Comparison of ENCODE assay signal across 8 cellular contexts in genomic region chr2:120344991-120345975, GRCh38. TPM values are rescaled to one million over a fixed set of nuclear protein-coding genes. Genes with fewer than 3 reads are reported as not detected.
DNase-seq lines count a peak whose midpoint lies in the region; ATAC-seq and TF ChIP-seq lines count a peak whose summit lies in the region.

No MANE protein-coding gene starts in this region.

- peak; percentile 13 for DNase-seq in DMS79 treated with DMSO at 0.1 percent for 48 hours (lab: John Stamatoyannopoulos, UW)
- no peak for DNase-seq in DMS79 (lab: John Stamatoyannopoulos, UW)
- DNase-seq in NCI-H69 (lab: John Stamatoyannopoulos, UW): peak; percentile 64
- no peak for DNase-seq in coronary artery (ENCODE audit: low spot score)
- DNase-seq in mesothelial cell of epicardium (ENCODE audit: low spot score in 2 of 2, unreplicated experiment in 2 of 2): peak in 1 of 2 experiments; percentile 56
- no peak for DNase-seq in Ammon's horn (ENCODE audit: low spot score)
- DNase-seq in DMS153 treated with DMSO at 0.1 percent for 48 hours (lab: John Stamatoyannopoulos, UW; ENCODE audit: unreplicated experiment): no peak

- H3K27ac ChIP-seq in coronary artery: peak overlapping the region; percentile 28 to 83

- TF ChIP-seq CTCF in coronary artery (IDR thresholded peaks at IDR 0.05) (no peak), mesothelial cell of epicardium (IDR thresholded peaks at IDR 0.05; ENCODE audit: unreplicated experiment) (no peak)

- peak overlapping the region; percentile 26 for H3K4me3 Mint-ChIP-seq in mesothelial cell of epicardium

- no peaks in the 10 kb centered on the region for H3K9me3 Mint-ChIP-seq in mesothelial cell of epicardium

- H3K4me1 Mint-ChIP-seq in mesothelial cell of epicardium: peaks cover 15% of the 10 kb centered on the region

- H3K27ac Mint-ChIP-seq in mesothelial cell of epicardium: no peak overlapping the region

- H3K4me3 ChIP-seq in coronary artery: peak overlapping the region; percentile 84

- no peak for ATAC-seq in GM18867 (IDR thresholded peaks at IDR 0.05; ENCODE audit: unreplicated experiment)

- H3K27me3 Mint-ChIP-seq in mesothelial cell of epicardium (ENCODE audit: low read depth): peaks cover 84% of the 10 kb centered on the region

- H3K36me3 Mint-ChIP-seq in mesothelial cell of epicardium: no peaks in the 10 kb centered on the region

RNA-seq across cellular contexts. Expression of gene INHBB, which starts 0.7 kb away (rescaled TPM):
- total RNA-seq in mesothelial cell of epicardium: not detected in 3 replicates

Comparison
In these comparisons a context has a peak if more than half of its experiments do, and no peak if none do; other contexts are left out.
1. DNase-seq: peak in DMS79 treated with DMSO at 0.1 percent for 48 hours (single experiment) and NCI-H69 (single experiment); none in DMS79 (single experiment), coronary artery (single experiment), Ammon's horn (single experiment) and DMS153 treated with DMSO at 0.1 percent for 48 hours (single experiment).